Comparison of ENCODE assay signal across 9 cellular contexts in the genomic region with DNA sequence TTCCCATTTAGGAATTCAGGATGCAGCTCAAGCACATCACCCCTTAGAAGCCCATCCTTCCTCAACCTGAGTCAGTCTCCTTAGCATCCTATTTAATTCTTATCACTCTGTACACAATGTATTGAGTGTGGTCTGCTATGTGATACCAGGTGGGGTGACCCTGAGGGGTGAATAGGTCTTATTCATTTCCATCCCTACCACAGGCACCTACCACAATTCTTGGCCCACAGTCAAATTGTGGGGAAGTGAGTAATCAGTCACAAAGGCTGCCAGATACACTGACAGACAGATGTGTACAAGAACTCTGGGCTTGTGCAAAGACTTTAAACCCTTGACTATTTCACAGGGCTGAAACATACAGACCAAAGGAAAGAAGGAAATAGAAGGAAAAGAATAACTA.
DNase-seq lines count a peak whose midpoint lies in the region; ATAC-seq and TF ChIP-seq lines count a peak whose summit lies in the region.
"Had no signal": no experiment of that assay in that cellular context is flagged by ENCODE, and none has a peak within 500 bp of the region (broad histone marks: within the 10 kb centered on the region; RNA-seq: fewer than 3 reads in every experiment).

No MANE protein-coding gene starts in this region.

- TF ChIP-seq POLR2A in adrenal gland (IDR thresholded peaks at IDR 0.05) = no peak

- intact Hi-C loops in adrenal gland (cut with DNase I) = no loop called here

- H3F3A ChIP-seq in GM23248 (ENCODE audit: insufficient read depth) = no peaks in the 10 kb centered on the region

- H3K4me2 ChIP-seq in GM23248 (ENCODE audit: unreplicated experiment) = no peak overlapping the region

- H3K27ac ChIP-seq in GM23248 = no peak overlapping the region
- no peak overlapping the region for H3K27ac ChIP-seq in adrenal gland
- H3K27ac ChIP-seq: body of pancreas had no signal

- no peaks in the 10 kb centered on the region for H3K9me3 ChIP-seq in GM23248 (ENCODE audit: low read depth)
- H3K9me3 ChIP-seq in adrenal gland (replicated peaks in 1 of 3) = no peaks in the 10 kb centered on the region
- H3K9me3 ChIP-seq: body of pancreas had no signal

- in situ Hi-C loops in GM23248 (cut with MboI) = no loop called here

- no peak overlapping the region for H3K9ac ChIP-seq in GM23248

- H3K4me3 ChIP-seq in GM23248 = no peak overlapping the region
- H3K4me3 ChIP-seq in fibroblast of the aortic adventitia (ENCODE audit: low read depth, low read length) = no peak overlapping the region
- H3K4me3 ChIP-seq in adrenal gland = no peak overlapping the region
- H3K4me3 ChIP-seq: body of pancreas had no signal

- no peaks in the 10 kb centered on the region for H3K9me2 ChIP-seq in GM23248 (ENCODE audit: insufficient read depth)

- peak; percentile 87 for DNase-seq in Daoy (ENCODE audit: low read depth)
- DNase-seq in GM23248 = peak; percentile 25
- peak; percentile 3 for DNase-seq in NCI-H1694 treated with DMSO at 0.1 percent for 48 hours (lab: John Stamatoyannopoulos, UW)
- DNase-seq in fibroblast of the aortic adventitia (ENCODE audit: low read depth) = peak; percentile 59
- DNase-seq in middle frontal gyrus (ENCODE audit: extremely low spot score, low spot score) = no peak
- no peak for DNase-seq in adrenal gland

- no peaks in the 10 kb centered on the region for H4K20me1 ChIP-seq in GM23248 (ENCODE audit: insufficient read depth)

- no peak overlapping the region for H2AFZ ChIP-seq in GM23248

- H3K27me3 ChIP-seq in GM23248 (replicated peaks; ENCODE audit: insufficient read depth) = no peaks in the 10 kb centered on the region
- no peaks in the 10 kb centered on the region for H3K27me3 ChIP-seq in adrenal gland
- H3K27me3 ChIP-seq: body of pancreas had no signal

- no peaks in the 10 kb centered on the region for H3K36me3 ChIP-seq in GM23248 (ENCODE audit: low read depth)
- H3K36me3 ChIP-seq in adrenal gland (replicated peaks in 1 of 2) = no peaks in the 10 kb centered on the region

- no peak for ATAC-seq in GM19455 (IDR thresholded peaks at IDR 0.05; ENCODE audit: unreplicated experiment)
- ATAC-seq in GM21737 (IDR thresholded peaks at IDR 0.05; ENCODE audit: unreplicated experiment) = no peak
- ATAC-seq: body of pancreas had no signal

- H3K79me2 ChIP-seq in GM23248 (ENCODE audit: insufficient read depth) = no peaks in the 10 kb centered on the region

- H3K4me1 ChIP-seq in GM23248 (ENCODE audit: insufficient read depth) = no peaks in the 10 kb centered on the region
- peaks cover 0 to 7% of the 10 kb centered on the region in 2 donors for H3K4me1 ChIP-seq in adrenal gland (replicated peaks in 1 of 2)
- H3K4me1 ChIP-seq: body of pancreas had no signal

- TF ChIP-seq CTCF in fibroblast of the aortic adventitia (IDR thresholded peaks at IDR 0.05; ENCODE audit: insufficient read depth, low read length) (no peak), adrenal gland (IDR thresholded peaks at IDR 0.05) (no peak)

Comparison
In these comparisons a context has a peak if more than half of its experiments do, and no peak if none do; other contexts are left out.
1. DNase-seq: peak in Daoy (single experiment), GM23248 (single experiment), NCI-H1694 treated with DMSO at 0.1 percent for 48 hours (single experiment) and fibroblast of the aortic adventitia (single experiment); none in middle frontal gyrus (single experiment) and adrenal gland (0 of 7).